Comparison of ENCODE assay signal across 8 cellular contexts in genomic region chr12:120529641-120530314, GRCh38. TPM values are rescaled to one million over a fixed set of nuclear protein-coding genes. Genes with fewer than 3 reads are reported as not detected.
DNase-seq lines count a peak whose midpoint lies in the region; ATAC-seq and TF ChIP-seq lines count a peak whose summit lies in the region.

No MANE protein-coding gene starts in this region.

- H3K27ac ChIP-seq in brain microvascular endothelial cell (peak overlapping the region; percentile 96), subcutaneous abdominal adipose tissue (ENCODE audit: low read depth, low read length) (peak overlapping the region; percentile 97)

- no peaks in the 10 kb centered on the region for H3K9me3 ChIP-seq in subcutaneous abdominal adipose tissue (ENCODE audit: control insufficient read depth in 5 of 5, low read length in 5 of 5)

- in situ Hi-C loops in GM13977 (cut with MboI; ENCODE audit: low pct_unique_long_range_greater_than_20kb, low sequenced_read_pairs, unreplicated experiment) = no loop called here
- in situ Hi-C loops in brain microvascular endothelial cell (cut with HindIII; ENCODE audit: low pct_ligation_motif_present, low sequenced_read_pairs) = no loop called here

- H3K27me3 ChIP-seq in brain microvascular endothelial cell (replicated peaks) (no peaks in the 10 kb centered on the region), kidney epithelial cell (ENCODE audit: control insufficient read depth, insufficient read depth, low read length) (no peaks in the 10 kb centered on the region), subcutaneous abdominal adipose tissue (ENCODE audit: control insufficient read depth in 5 of 5, insufficient read depth in 4 of 5, low read length in 5 of 5) (no peaks in the 10 kb centered on the region)

- ATAC-seq in HG03442 (IDR thresholded peaks at IDR 0.05; ENCODE audit: unreplicated experiment) = no peak

- H3K9ac ChIP-seq in subcutaneous abdominal adipose tissue (ENCODE audit: low read length in 5 of 5) = peak overlapping the region; percentile 2 to 97 (median 91)

- DNase-seq in AG08395 (ENCODE audit: low spot score) (peak; percentile 43), GM13977 (ENCODE audit: low spot score) (peak; percentile 30), NCI-H748 (lab: John Stamatoyannopoulos, UW; ENCODE audit: unreplicated experiment) (peak; percentile 37), brain microvascular endothelial cell (peak; percentile 32), kidney epithelial cell (ENCODE audit: low read depth) (no peak)
- DNase-seq in stimulated activated CD4-positive, alpha-beta T cell treated with anti-CD3 and anti-CD28 coated beads, Interleukin-4, amount 100 ng/mL, for 1 hour = no peak

- TF ChIP-seq CTCF in GM13977 (IDR thresholded peaks at IDR 0.05; ENCODE audit: extremely low read depth, insufficient read depth, missing control alignments) (no peak), brain microvascular endothelial cell (IDR thresholded peaks at IDR 0.05; ENCODE audit: low read depth, low read length, missing control alignments) (no peak), kidney epithelial cell (IDR thresholded peaks at IDR 0.05; ENCODE audit: insufficient read depth, low read length, poor library complexity, severe bottlenecking) (peak; percentile 15)

- H3K36me3 ChIP-seq in brain microvascular endothelial cell (replicated peaks) (no peaks in the 10 kb centered on the region), kidney epithelial cell (ENCODE audit: control insufficient read depth, insufficient read depth, low read length) (no peaks in the 10 kb centered on the region), subcutaneous abdominal adipose tissue (ENCODE audit: control insufficient read depth in 5 of 5, insufficient read depth in 5 of 5, low read length in 5 of 5) (peaks cover 0 to 3% (median 0%) of the 10 kb centered on the region in 5 donors)

- peaks cover 5 to 16% (median 13%) of the 10 kb centered on the region in 5 donors for H3K4me1 ChIP-seq in subcutaneous abdominal adipose tissue (ENCODE audit: control insufficient read depth in 5 of 5, insufficient read depth in 5 of 5, low read length in 5 of 5)

- H3K4me3 ChIP-seq in brain microvascular endothelial cell (ENCODE audit: low read depth, low read length) (peak overlapping the region; percentile 91), kidney epithelial cell (ENCODE audit: low read depth, low read length) (peak overlapping the region; percentile 98), subcutaneous abdominal adipose tissue (ENCODE audit: low read depth in 1 of 5, low read length in 5 of 5) (peak overlapping the region; percentile 71 to 96 (median 92))

RNA-seq across cellular contexts. Expression of gene COQ5, which starts 0.8 kb away (rescaled TPM):
- 29.2 and 30.6 TPM in 2 replicates for total RNA-seq in kidney epithelial cell

RNA-seq across cellular contexts. Expression of gene RNF10, which starts 4.4 kb away (rescaled TPM):
- total RNA-seq in kidney epithelial cell = 117 and 124 TPM in 2 replicates

RNA-seq across cellular contexts. Expression of gene DYNLL1, which starts 33.9 kb away (rescaled TPM):
- 380 and 381 TPM in 2 replicates for total RNA-seq in kidney epithelial cell

RNA-seq across cellular contexts. Expression of gene POP5, which starts 51.4 kb away (rescaled TPM):
- 34.0 and 47.8 TPM in 2 replicates for total RNA-seq in kidney epithelial cell

Comparison
In these comparisons a context has a peak if more than half of its experiments do, and no peak if none do; other contexts are left out.
1. DNase-seq: peak in AG08395 (single experiment), GM13977 (single experiment), NCI-H748 (single experiment) and brain microvascular endothelial cell (single experiment); none in kidney epithelial cell (single experiment) and stimulated activated CD4-positive, alpha-beta T cell treated with anti-CD3 and anti-CD28 coated beads, Interleukin-4, amount 100 ng/mL, for 1 hour (single experiment).
2. Peak in every context shown above with its lines, with median percentiles within 50 percentile points of each other: H3K4me3 ChIP-seq.